In the genomic region with DNA sequence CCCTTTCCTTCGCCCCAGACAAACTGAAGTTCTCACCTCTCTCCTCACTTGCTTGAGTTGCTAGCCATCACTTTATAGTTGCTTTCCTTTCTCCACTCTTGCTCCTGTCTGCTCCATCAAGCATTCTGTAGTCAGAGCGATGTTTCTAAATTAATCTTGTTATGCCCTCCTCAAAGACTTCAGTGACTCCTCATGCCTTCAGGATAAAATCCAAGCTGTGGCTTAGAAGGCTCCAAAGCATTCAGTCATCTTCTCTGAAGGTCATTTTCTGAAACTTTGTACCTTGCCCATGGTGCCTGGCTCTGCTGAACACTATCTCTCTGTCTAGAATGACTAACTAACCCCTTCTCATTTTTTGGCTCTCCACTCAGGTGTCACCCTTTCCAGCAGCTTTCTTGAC, we compare ENCODE assay signal across 20 cellular contexts.
"Had no signal": no experiment of that assay in that cellular context is flagged by ENCODE, and none has a peak within 500 bp of the region (broad histone marks: within the 10 kb centered on the region; RNA-seq: fewer than 3 reads in every experiment).

No MANE protein-coding gene starts in this region.

- H3K9me3 ChIP-seq: esophagus squamous epithelium, gastrocnemius medialis, left lung, mucosa of descending colon had no signal

- H3K36me3 Mint-ChIP-seq: mesothelial cell of epicardium had no signal

- H3K27ac Mint-ChIP-seq: mesothelial cell of epicardium had no signal

- H3K27me3 ChIP-seq: dorsolateral prefrontal cortex, esophagus squamous epithelium, gastrocnemius medialis, heart right ventricle, left lung had no signal

- H3K4me1 ChIP-seq: esophagus squamous epithelium, gastrocnemius medialis, left lung, lower lobe of right lung had no signal

- H3K4me3 Mint-ChIP-seq: mesothelial cell of epicardium had no signal

- DNase-seq: dermis blood vessel endothelial cell; dorsolateral prefrontal cortex; effector CD4-positive, alpha-beta T cell; effector memory CD4-positive, alpha-beta T cell; esophagus squamous epithelium; foreskin fibroblast; foreskin melanocyte; gastrocnemius medialis; glutamatergic neuron; head of caudate nucleus; heart right ventricle; hippocampal formation; left cardiac atrium; left lung; left ventricle myocardium superior; lower lobe of right lung; mesenchymal stem cell; mucosa of descending colon had no signal

- H3K36me3 ChIP-seq: esophagus squamous epithelium, gastrocnemius medialis, heart right ventricle, left lung, lower lobe of right lung had no signal

- H3K4me3 ChIP-seq: coronary artery, dorsolateral prefrontal cortex, esophagus squamous epithelium, gastrocnemius medialis, heart right ventricle, left lung, lower lobe of right lung, mucosa of descending colon had no signal

- H3K27ac ChIP-seq: coronary artery, dorsolateral prefrontal cortex, esophagus squamous epithelium, gastrocnemius medialis, heart right ventricle, left lung, lower lobe of right lung had no signal
